ENCODE assay signal across 9 cellular contexts in genomic region chr14:95490727-95491451, GRCh38. TPM values are rescaled to one million over a fixed set of nuclear protein-coding genes. Genes with fewer than 3 reads are reported as not detected.
DNase-seq lines count a peak whose midpoint lies in the region; ATAC-seq, FAIRE-seq and TF ChIP-seq lines count a peak whose summit lies in the region.
"Had no signal": no experiment of that assay in that cellular context is flagged by ENCODE, and none has a peak within 500 bp of the region (broad histone marks: within the 10 kb centered on the region; RNA-seq: fewer than 3 reads in every experiment).

No MANE protein-coding gene starts in this region.

- DNase-seq in H54 (ENCODE audit: insufficient read length, low spot score): no peak
- no peak for DNase-seq in heart right ventricle
- no peak for DNase-seq in lower lobe of right lung
- DNase-seq: brain microvascular endothelial cell had no signal

- peaks cover 0 to 3% (median 0%) of the 10 kb centered on the region in 9 donors for H3K36me3 ChIP-seq in heart right ventricle
- no peaks in the 10 kb centered on the region for H3K36me3 ChIP-seq in skeletal muscle tissue (ENCODE audit: control insufficient read depth in 3 of 3, insufficient read depth in 3 of 3, low read length in 3 of 3)
- no peaks in the 10 kb centered on the region for H3K36me3 ChIP-seq in lower lobe of right lung
- H3K36me3 ChIP-seq: brain microvascular endothelial cell had no signal

- H3K9me3 ChIP-seq in heart right ventricle (peaks cover 0 to 6% (median 0%) of the 10 kb centered on the region in 11 donors), skeletal muscle tissue (ENCODE audit: control insufficient read depth in 3 of 3, low read length in 3 of 3) (no peaks in the 10 kb centered on the region), lower lobe of right lung (no peaks in the 10 kb centered on the region)

- H3K27me3 Mint-ChIP-seq in activated T-helper 17 cell treated with anti-CD3 and anti-CD28 coated beads, Interleukin-2, amount 50 U/mL, for 72 hours: no peaks in the 10 kb centered on the region

- TF ChIP-seq CTCF in heart right ventricle (IDR thresholded peaks at IDR 0.05) (no peak), lower lobe of right lung (IDR thresholded peaks at IDR 0.05) (no peak)

- WGBS in heart right ventricle, 2 donors: 75 to 83% methylated on average over 10 of the region's 10 CpGs

- no peak for ATAC-seq in activated T-helper 17 cell treated with anti-CD3 and anti-CD28 coated beads, Interleukin-2, amount 50 U/mL, for 72 hours (replicated peaks)
- ATAC-seq in heart right ventricle (peak in 7 of 8 donors; percentile 29 to 66 (median 45)), HG02938 (IDR thresholded peaks at IDR 0.05; ENCODE audit: unreplicated experiment) (no peak), lower lobe of right lung (no peak), GM21528 (IDR thresholded peaks at IDR 0.05; ENCODE audit: low FRiP score, unreplicated experiment) (no peak), GM18502 (IDR thresholded peaks at IDR 0.05; ENCODE audit: poor library complexity, unreplicated experiment) (no peak)

- H3K4me1 ChIP-seq in heart right ventricle (peaks cover 9 to 44% (median 27%) of the 10 kb centered on the region in 9 donors), skeletal muscle tissue (ENCODE audit: control insufficient read depth in 3 of 3, insufficient read depth in 3 of 3, low read length in 3 of 3) (peaks cover 34 to 42% (median 38%) of the 10 kb centered on the region in 3 donors), lower lobe of right lung (peaks cover 30% of the 10 kb centered on the region)

- TF ChIP-seq POLR2A in H54 (IDR thresholded peaks at IDR 0.05; ENCODE audit: low read depth, low read length): no peak

- no peak overlapping the region for H3K4me3 ChIP-seq in heart right ventricle
- peak overlapping the region in 2 of 3 donors; percentile 15 to 29 for H3K4me3 ChIP-seq in skeletal muscle tissue (ENCODE audit: low read length in 3 of 3)
- no peak overlapping the region for H3K4me3 ChIP-seq in lower lobe of right lung

- H3K9ac ChIP-seq in skeletal muscle tissue (ENCODE audit: low read depth in 1 of 3, low read length in 3 of 3): peak overlapping the region in 1 of 3 donors; percentile 33

- no peak overlapping the region for H3K4me3 Mint-ChIP-seq in activated T-helper 17 cell treated with anti-CD3 and anti-CD28 coated beads, Interleukin-2, amount 50 U/mL, for 72 hours

- H3K4me1 Mint-ChIP-seq in activated T-helper 17 cell treated with anti-CD3 and anti-CD28 coated beads, Interleukin-2, amount 50 U/mL, for 72 hours: peaks cover 46% of the 10 kb centered on the region

- H3K27ac Mint-ChIP-seq in activated T-helper 17 cell treated with anti-CD3 and anti-CD28 coated beads, Interleukin-2, amount 50 U/mL, for 72 hours: peak overlapping the region; percentile 19

- intact Hi-C loops in heart right ventricle (cut with DNase I): no loop called here
- intact Hi-C loops in lower lobe of right lung (cut with DNase I): no loop called here

- H3K9me3 Mint-ChIP-seq in activated T-helper 17 cell treated with anti-CD3 and anti-CD28 coated beads, Interleukin-2, amount 50 U/mL, for 72 hours: no peaks in the 10 kb centered on the region

- H3K27ac ChIP-seq in heart right ventricle (peak overlapping the region in 5 of 10 donors; percentile 1 to 52 (median 26)), skeletal muscle tissue (ENCODE audit: low read depth, low read length) (no peak overlapping the region), lower lobe of right lung (no peak overlapping the region)
- H3K27ac ChIP-seq: brain microvascular endothelial cell had no signal

- H3K27me3 ChIP-seq in heart right ventricle (no peaks in the 10 kb centered on the region), skeletal muscle tissue (ENCODE audit: control insufficient read depth in 3 of 3, insufficient read depth in 3 of 3, low read length in 3 of 3) (no peaks in the 10 kb centered on the region), lower lobe of right lung (ENCODE audit: low read depth) (no peaks in the 10 kb centered on the region)
- H3K27me3 ChIP-seq: brain microvascular endothelial cell had no signal

- H3K36me3 Mint-ChIP-seq in activated T-helper 17 cell treated with anti-CD3 and anti-CD28 coated beads, Interleukin-2, amount 50 U/mL, for 72 hours (ENCODE audit: low read depth): peaks cover 45% of the 10 kb centered on the region

- peak; percentile 55 for FAIRE-seq in H54 (lab: Jason Lieb, UNC)

RNA-seq across cellular contexts. Expression of gene SYNE3, which starts 25.6 kb away (rescaled TPM):
- total RNA-seq in activated T-helper 17 cell treated with anti-CD3 and anti-CD28 coated beads, Interleukin-2, amount 50 U/mL, for 72 hours: 10 to 100 TPM; 78.9 to 79.1 TPM
- total RNA-seq in heart right ventricle (10 to 100 TPM in 5 of 10 donors, 1 to 10 TPM in 5; 4.8 to 15.4 (median 10.4) TPM), skeletal muscle tissue (21.4 TPM), lower lobe of right lung (22.4 TPM)
- 1 to 10 TPM; 1.5 to 5.3 TPM for polyA plus RNA-seq in heart right ventricle

RNA-seq across cellular contexts. Expression of gene GLRX5, which starts 44.0 kb away (rescaled TPM):
- 10 to 100 TPM; 21.5 to 61.4 TPM for total RNA-seq in activated T-helper 17 cell treated with anti-CD3 and anti-CD28 coated beads, Interleukin-2, amount 50 U/mL, for 72 hours
- total RNA-seq in heart right ventricle (100 to 1,000 TPM in 2 of 10 donors, 10 to 100 TPM in 8; 69.9 to 121 (median 91.8) TPM), skeletal muscle tissue (74.1 TPM), lower lobe of right lung (23.7 TPM)
- polyA plus RNA-seq in heart right ventricle: 10 to 100 TPM; 49.8 to 66.6 TPM

Comparison
In these comparisons a context has a peak if more than half of its experiments do, and no peak if none do; other contexts are left out.
1. ATAC-seq: peak in heart right ventricle (7 of 8); none in activated T-helper 17 cell treated with anti-CD3 and anti-CD28 coated beads, Interleukin-2, amount 50 U/mL, for 72 hours (single experiment), HG02938 (single experiment), lower lobe of right lung (0 of 2), GM21528 (single experiment) and GM18502 (single experiment).
2. H3K4me3 ChIP-seq: peak in skeletal muscle tissue (2 of 3); none in heart right ventricle (0 of 10) and lower lobe of right lung (single experiment).